10 cellular contexts compared by ENCODE assay signal in the genomic region with DNA sequence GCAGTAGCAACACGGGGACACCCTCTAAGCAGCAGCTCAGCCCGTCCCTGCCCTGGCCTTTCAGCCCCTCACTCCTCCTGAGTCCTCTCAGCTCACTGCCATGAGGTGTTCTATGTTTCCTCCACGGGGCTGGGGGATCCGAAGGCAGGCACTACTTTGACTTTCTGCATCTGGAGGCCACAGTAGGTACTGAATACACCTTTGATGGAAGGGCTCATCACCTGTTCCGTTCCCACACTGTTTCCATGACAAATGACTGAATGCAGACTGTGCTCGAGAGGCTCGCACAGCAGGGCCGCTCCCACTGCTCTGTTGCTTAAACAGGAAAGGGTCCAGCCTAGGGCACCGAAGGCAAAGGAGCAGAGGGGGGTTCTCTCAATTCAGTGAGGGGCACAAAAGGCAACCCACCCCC.
DNase-seq lines count a peak whose midpoint lies in the region; ATAC-seq, FAIRE-seq and TF ChIP-seq lines count a peak whose summit lies in the region.
"Had no signal": no experiment of that assay in that cellular context is flagged by ENCODE, and none has a peak within 500 bp of the region (broad histone marks: within the 10 kb centered on the region; RNA-seq: fewer than 3 reads in every experiment).

No MANE protein-coding gene starts in this region.

- H3K9me2 ChIP-seq in DOHH2 (replicated peaks; ENCODE audit: control insufficient read depth, low read length): no peaks in the 10 kb centered on the region

- ATAC-seq in GM21360 (IDR thresholded peaks at IDR 0.05; ENCODE audit: unreplicated experiment) (peak; percentile 24), HG03432 (IDR thresholded peaks at IDR 0.05; ENCODE audit: unreplicated experiment) (peak; percentile 37), foreskin keratinocyte (peak; percentile 20)

- H2AFZ ChIP-seq in smooth muscle cell (ENCODE audit: low read depth): no peak overlapping the region

- H3K4me1 ChIP-seq in DOHH2 (ENCODE audit: control insufficient read depth, low read length): no peaks in the 10 kb centered on the region
- no peaks in the 10 kb centered on the region for H3K4me1 ChIP-seq in foreskin keratinocyte
- no peaks in the 10 kb centered on the region for H3K4me1 ChIP-seq in esophagus squamous epithelium
- no peaks in the 10 kb centered on the region for H3K4me1 ChIP-seq in smooth muscle cell (ENCODE audit: low read depth)
- H3K4me1 ChIP-seq: upper lobe of left lung had no signal

- H3K27me3 ChIP-seq in DOHH2 (ENCODE audit: control insufficient read depth, low read length) (no peaks in the 10 kb centered on the region), foreskin keratinocyte (no peaks in the 10 kb centered on the region), esophagus squamous epithelium (no peaks in the 10 kb centered on the region), smooth muscle cell (ENCODE audit: low read depth) (no peaks in the 10 kb centered on the region)
- H3K27me3 ChIP-seq: upper lobe of left lung had no signal

- H3K9me3 ChIP-seq in DOHH2 (ENCODE audit: control insufficient read depth, insufficient read depth, low read length) (no peaks in the 10 kb centered on the region), esophagus squamous epithelium (no peaks in the 10 kb centered on the region), smooth muscle cell (replicated peaks; ENCODE audit: low read depth) (no peaks in the 10 kb centered on the region)
- H3K9me3 ChIP-seq: upper lobe of left lung had no signal

- WGBS in esophagus squamous epithelium, 2 donors: 49 to 92% methylated on average over 2 to 5 of the region's 9 CpGs
- 63% methylated on average over 9 of the region's 9 CpGs for WGBS in smooth muscle cell (ENCODE audit: low lambda C conversion rate)

- no peak for FAIRE-seq in H54 (lab: Jason Lieb, UNC)

- no peaks in the 10 kb centered on the region for H3K36me3 ChIP-seq in DOHH2 (ENCODE audit: control insufficient read depth, low read length)
- no peaks in the 10 kb centered on the region for H3K36me3 ChIP-seq in esophagus squamous epithelium
- no peaks in the 10 kb centered on the region for H3K36me3 ChIP-seq in smooth muscle cell (ENCODE audit: low read depth)
- H3K36me3 ChIP-seq: upper lobe of left lung had no signal

- TF ChIP-seq POLR2A in esophagus squamous epithelium (IDR thresholded peaks at IDR 0.05) (no peak), H54 (IDR thresholded peaks at IDR 0.05; ENCODE audit: low read depth, low read length) (no peak)

- H3K4me2 ChIP-seq in DOHH2 (ENCODE audit: low read length) (no peak overlapping the region), smooth muscle cell (no peak overlapping the region)

- no peaks in the 10 kb centered on the region for H3K79me2 ChIP-seq in DOHH2 (ENCODE audit: control insufficient read depth, low read length)
- H3K79me2 ChIP-seq in smooth muscle cell (ENCODE audit: low read depth): no peaks in the 10 kb centered on the region

- DNase-seq in foreskin keratinocyte: no peak
- DNase-seq in occipital lobe (lab: John Stamatoyannopoulos, UW): no peak
- no peak for DNase-seq in esophagus squamous epithelium (lab: John Stamatoyannopoulos, UW)
- no peak for DNase-seq in smooth muscle cell (lab: John Stamatoyannopoulos, UW; ENCODE audit: unreplicated experiment)
- no peak for DNase-seq in H54 (ENCODE audit: insufficient read length, low spot score)
- DNase-seq: NCI-H187 had no signal

- no peak overlapping the region for H3K27ac ChIP-seq in DOHH2 (ENCODE audit: low read depth, low read length)
- H3K27ac ChIP-seq in foreskin keratinocyte: no peak overlapping the region
- H3K27ac ChIP-seq in esophagus squamous epithelium: no peak overlapping the region
- H3K27ac ChIP-seq in smooth muscle cell (ENCODE audit: low read depth): no peak overlapping the region
- H3K27ac ChIP-seq: upper lobe of left lung had no signal

- intact Hi-C loops in esophagus squamous epithelium (cut with DNase I): loop anchor here (5.0 to 10.0 kb wide), 2 partner anchors 207 to 335 kb away; no protein-coding TSS in a partner anchor

- H3F3A ChIP-seq in DOHH2 (ENCODE audit: control insufficient read depth, insufficient read depth) (no peaks in the 10 kb centered on the region), smooth muscle cell (ENCODE audit: low read depth) (no peaks in the 10 kb centered on the region)

- TF ChIP-seq CTCF in DOHH2 (IDR thresholded peaks at IDR 0.05; ENCODE audit: low read depth, low read length, poor library complexity, severe bottlenecking): peak; percentile 29
- no peak for TF ChIP-seq CTCF in foreskin keratinocyte (conservative IDR thresholded peaks at IDR 0.05)
- no peak for TF ChIP-seq CTCF in esophagus squamous epithelium (IDR thresholded peaks at IDR 0.05)
- no peak for TF ChIP-seq CTCF in smooth muscle cell (IDR thresholded peaks at IDR 0.05; ENCODE audit: borderline replicate concordance, insufficient read depth, poor library complexity, severe bottlenecking)

- H3K4me3 ChIP-seq in DOHH2 (ENCODE audit: low read length): no peak overlapping the region
- no peak overlapping the region for H3K4me3 ChIP-seq in esophagus squamous epithelium
- no peak overlapping the region for H3K4me3 ChIP-seq in smooth muscle cell
- H3K4me3 ChIP-seq: upper lobe of left lung had no signal

- H4K20me1 ChIP-seq in DOHH2 (ENCODE audit: control insufficient read depth, insufficient read depth, low read depth, low read length) (no peaks in the 10 kb centered on the region), smooth muscle cell (ENCODE audit: low read depth) (no peaks in the 10 kb centered on the region)

- no peak overlapping the region for H3K9ac ChIP-seq in smooth muscle cell (ENCODE audit: low read depth)
